8 cellular contexts compared by ENCODE assay signal in the genomic region with DNA sequence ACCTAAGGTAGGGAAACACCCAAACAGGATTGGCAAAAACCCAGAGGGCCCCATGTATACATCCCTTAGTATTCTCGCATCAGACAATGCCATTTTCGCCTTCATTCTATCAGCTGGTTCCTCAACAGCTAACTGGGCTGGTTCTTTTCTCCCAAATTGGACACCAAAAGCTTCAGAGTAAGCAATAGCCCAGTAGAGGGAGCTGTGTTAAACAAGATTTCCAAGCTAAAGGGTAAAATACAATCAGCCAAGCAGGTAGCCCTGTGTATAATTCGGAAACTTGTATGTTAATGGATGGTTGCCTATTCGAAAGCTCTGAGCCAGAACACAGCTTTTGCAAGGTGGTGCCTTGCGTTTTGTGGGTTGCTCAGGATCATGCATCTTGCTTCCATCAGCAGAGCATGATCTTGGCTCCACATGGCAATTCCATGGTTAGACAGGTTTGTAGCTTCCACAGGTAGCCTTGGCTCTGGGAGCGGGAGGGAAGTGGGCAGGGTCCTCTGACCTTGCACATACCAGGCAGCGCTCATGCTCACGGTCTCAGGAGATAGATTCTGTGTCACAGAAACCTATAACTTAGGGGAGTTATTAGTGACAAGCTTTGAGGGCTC.
A peak's percentile ranks its signal among the peaks of the same experiment; 100 is the strongest.
DNase-seq lines count a peak whose midpoint lies in the region; ATAC-seq and TF ChIP-seq lines count a peak whose summit lies in the region.

No MANE protein-coding gene starts in this region.

- no peaks in the 10 kb centered on the region for H3K36me3 ChIP-seq in breast epithelium
- no peaks in the 10 kb centered on the region for H3K36me3 ChIP-seq in lower lobe of right lung

- TF ChIP-seq CTCF in breast epithelium (IDR thresholded peaks at IDR 0.05) (peak in 2 of 3 donors; percentile 29), lower lobe of right lung (IDR thresholded peaks at IDR 0.05) (peak; percentile 59)

- H3K4me3 ChIP-seq in breast epithelium, result no peak overlapping the region
- H3K4me3 ChIP-seq in lower lobe of right lung, result no peak overlapping the region

- peak overlapping the region in 1 of 2 donors; percentile 35 for H3K27ac ChIP-seq in breast epithelium
- no peak overlapping the region for H3K27ac ChIP-seq in lower lobe of right lung

- H3K4me1 ChIP-seq in breast epithelium (peaks cover 0 to 16% of the 10 kb centered on the region in 2 donors), lower lobe of right lung (peaks cover 38% of the 10 kb centered on the region)

- H3K9me3 ChIP-seq in breast epithelium (no peaks in the 10 kb centered on the region), lower lobe of right lung (no peaks in the 10 kb centered on the region)

- H3K27me3 ChIP-seq in breast epithelium (no peaks in the 10 kb centered on the region), lower lobe of right lung (ENCODE audit: low read depth) (no peaks in the 10 kb centered on the region)

- peak; percentile 57 for DNase-seq in DMS153 (lab: John Stamatoyannopoulos, UW)
- DNase-seq in NCI-H1694 treated with DMSO at 0.1 percent for 48 hours (lab: John Stamatoyannopoulos, UW), result peak; percentile 27
- DNase-seq in breast epithelium (ENCODE audit: low spot score in 2 of 2), result no peak
- no peak for DNase-seq in lower lobe of right lung
- no peak for DNase-seq in NCI-H2107 treated with DMSO at 0.1 percent for 48 hours (lab: John Stamatoyannopoulos, UW; ENCODE audit: unreplicated experiment)
- no peak for DNase-seq in DMS79 (lab: John Stamatoyannopoulos, UW)

- intact Hi-C loops in breast epithelium (cut with DNase I; ENCODE audit: low total_unique reads), result no loop called here
- intact Hi-C loops in lower lobe of right lung (cut with DNase I), result no loop called here

- peak; percentile 28 for ATAC-seq in GM21737 (IDR thresholded peaks at IDR 0.05; ENCODE audit: unreplicated experiment)
- ATAC-seq in lower lobe of right lung, result peak; percentile 29 to 35
- ATAC-seq in GM21423 (IDR thresholded peaks at IDR 0.05; ENCODE audit: unreplicated experiment), result no peak

- no peak for TF ChIP-seq POLR2A in breast epithelium (IDR thresholded peaks at IDR 0.05)

Comparison
In these comparisons a context has a peak if more than half of its experiments do, and no peak if none do; other contexts are left out.
1. DNase-seq: peak in DMS153 (single experiment) and NCI-H1694 treated with DMSO at 0.1 percent for 48 hours (single experiment); none in breast epithelium (0 of 2), lower lobe of right lung (single experiment), NCI-H2107 treated with DMSO at 0.1 percent for 48 hours (single experiment) and DMS79 (single experiment).